ENCODE assay signal across 11 cellular contexts in genomic region chr18:45255142-45255890, GRCh38.
DNase-seq lines count a peak whose midpoint lies in the region; ATAC-seq and TF ChIP-seq lines count a peak whose summit lies in the region.
"Had no signal": no experiment of that assay in that cellular context is flagged by ENCODE, and none has a peak within 500 bp of the region (broad histone marks: within the 10 kb centered on the region; RNA-seq: fewer than 3 reads in every experiment).

No MANE protein-coding gene starts in this region.

- ATAC-seq in RWPE2 (ENCODE audit: low read depth): peak; percentile 72

- H3K9me3 ChIP-seq in RWPE2 (ENCODE audit: severe bottlenecking) (no peaks in the 10 kb centered on the region), neuronal stem cell (replicated peaks in 1 of 2; ENCODE audit: control insufficient read depth in 2 of 2, insufficient read depth in 1 of 2, low read depth in 1 of 2, low read length in 2 of 2) (no peaks in the 10 kb centered on the region)

- H3K4me1 ChIP-seq in RWPE2 (ENCODE audit: insufficient read depth, poor library complexity, severe bottlenecking) (peaks cover 9% of the 10 kb centered on the region), neuronal stem cell (ENCODE audit: control insufficient read depth in 2 of 2, insufficient read depth in 1 of 2, low read depth in 1 of 2, low read length in 2 of 2) (peaks cover 3 to 7% of the 10 kb centered on the region in 2 donors)

- no peak overlapping the region for H3K4me2 ChIP-seq in neuronal stem cell (ENCODE audit: insufficient read depth, low read length, poor library complexity, severe bottlenecking)
- H3K4me2 ChIP-seq: PC-9 had no signal

- no peak for TF ChIP-seq CTCF in RWPE2 (IDR thresholded peaks at IDR 0.05; ENCODE audit: poor library complexity, severe bottlenecking)

- no peak overlapping the region for H3K23ac ChIP-seq in neuronal stem cell (ENCODE audit: low read depth, low read length, poor library complexity)

- H2BK15ac ChIP-seq in neuronal stem cell (ENCODE audit: low read length): no peak overlapping the region

- H3K4ac ChIP-seq in neuronal stem cell (ENCODE audit: low read length): no peak overlapping the region

- H3K18ac ChIP-seq in neuronal stem cell (ENCODE audit: low read length): no peak overlapping the region

- H3K9ac ChIP-seq in neuronal stem cell (ENCODE audit: low read depth, low read length, poor library complexity): no peak overlapping the region

- H2BK120ac ChIP-seq in neuronal stem cell (ENCODE audit: low read depth, low read length): no peak overlapping the region

- DNase-seq in Daoy (ENCODE audit: low read depth) (peak; percentile 30), RWPE2 (ENCODE audit: low spot score) (no peak), fibroblast of the conjunctiva (ENCODE audit: low read depth) (peak; percentile 75), neuronal stem cell (ENCODE audit: low spot score) (no peak), GM19240 (ENCODE audit: insufficient read length, low spot score) (no peak), DMS114 treated with DMSO at 0.1 percent for 48 hours (lab: John Stamatoyannopoulos, UW; ENCODE audit: unreplicated experiment) (no peak), anterior cingulate cortex (lab: John Stamatoyannopoulos, UW) (no peak)
- no peak for DNase-seq in activated effector memory CD4-positive, alpha-beta T cell treated with Interleukin-2 at 50 U/mL for 16 hours
- DNase-seq: activated T-cell treated with anti-CD3 and anti-CD28 coated beads for 4 hours, DMS 273 treated with DMSO at 0.1 percent for 48 hours had no signal

- no peaks in the 10 kb centered on the region for H3K79me1 ChIP-seq in neuronal stem cell (ENCODE audit: low read depth, low read length)

- no CpG with 5 or more reads among the region's 7 CpGs for WGBS in neuronal stem cell (ENCODE audit: extremely low coverage in 2 of 2, insufficient read length in 2 of 2, insufficient replicate concordance in 1 of 2), 2 donors

- H4K91ac ChIP-seq in neuronal stem cell (ENCODE audit: low read depth, low read length, poor library complexity): no peak overlapping the region

- no peak overlapping the region for H2BK12ac ChIP-seq in neuronal stem cell (ENCODE audit: low read length)

- H3K27ac ChIP-seq in RWPE2 (ENCODE audit: poor library complexity, severe bottlenecking): peak overlapping the region; percentile 0
- no peak overlapping the region for H3K27ac ChIP-seq in neuronal stem cell (replicated peaks; ENCODE audit: low read length)
- H3K27ac ChIP-seq: PC-9 had no signal

- H3K4me3 ChIP-seq in RWPE2 (ENCODE audit: severe bottlenecking) (no peak overlapping the region), neuronal stem cell (ENCODE audit: low read length in 2 of 2) (no peak overlapping the region)
- H3K4me3 ChIP-seq: PC-9 had no signal

- no peak overlapping the region for H2AK5ac ChIP-seq in neuronal stem cell (ENCODE audit: low read depth, low read length)

- H3K27me3 ChIP-seq in RWPE2 (ENCODE audit: insufficient read depth, poor library complexity, severe bottlenecking): no peaks in the 10 kb centered on the region
- no peaks in the 10 kb centered on the region for H3K27me3 ChIP-seq in neuronal stem cell (ENCODE audit: control insufficient read depth in 3 of 3, insufficient read depth in 3 of 3, low read depth in 1 of 3, low read length in 3 of 3)

- no peak overlapping the region for H3K14ac ChIP-seq in neuronal stem cell (ENCODE audit: low read length)

- H3K36me3 ChIP-seq in RWPE2 (ENCODE audit: low read depth) (no peaks in the 10 kb centered on the region), neuronal stem cell (replicated peaks in 1 of 2; ENCODE audit: control insufficient read depth in 2 of 2, insufficient read depth in 2 of 2, low read length in 2 of 2) (no peaks in the 10 kb centered on the region)

- no peak overlapping the region for H4K8ac ChIP-seq in neuronal stem cell (ENCODE audit: low read depth, low read length)

- H2AFZ ChIP-seq in neuronal stem cell (ENCODE audit: low read length): peak overlapping the region; percentile 77
- H2AFZ ChIP-seq: PC-9 had no signal

- no peak overlapping the region for H2BK5ac ChIP-seq in neuronal stem cell (ENCODE audit: low read length)

Comparison
In these comparisons a context has a peak if more than half of its experiments do, and no peak if none do; other contexts are left out.
1. DNase-seq: peak in Daoy (single experiment) and fibroblast of the conjunctiva (single experiment); none in RWPE2 (single experiment), neuronal stem cell (single experiment), GM19240 (single experiment), activated effector memory CD4-positive, alpha-beta T cell treated with Interleukin-2 at 50 U/mL for 16 hours (single experiment), DMS114 treated with DMSO at 0.1 percent for 48 hours (single experiment) and anterior cingulate cortex (0 of 58).